In the genomic region with DNA sequence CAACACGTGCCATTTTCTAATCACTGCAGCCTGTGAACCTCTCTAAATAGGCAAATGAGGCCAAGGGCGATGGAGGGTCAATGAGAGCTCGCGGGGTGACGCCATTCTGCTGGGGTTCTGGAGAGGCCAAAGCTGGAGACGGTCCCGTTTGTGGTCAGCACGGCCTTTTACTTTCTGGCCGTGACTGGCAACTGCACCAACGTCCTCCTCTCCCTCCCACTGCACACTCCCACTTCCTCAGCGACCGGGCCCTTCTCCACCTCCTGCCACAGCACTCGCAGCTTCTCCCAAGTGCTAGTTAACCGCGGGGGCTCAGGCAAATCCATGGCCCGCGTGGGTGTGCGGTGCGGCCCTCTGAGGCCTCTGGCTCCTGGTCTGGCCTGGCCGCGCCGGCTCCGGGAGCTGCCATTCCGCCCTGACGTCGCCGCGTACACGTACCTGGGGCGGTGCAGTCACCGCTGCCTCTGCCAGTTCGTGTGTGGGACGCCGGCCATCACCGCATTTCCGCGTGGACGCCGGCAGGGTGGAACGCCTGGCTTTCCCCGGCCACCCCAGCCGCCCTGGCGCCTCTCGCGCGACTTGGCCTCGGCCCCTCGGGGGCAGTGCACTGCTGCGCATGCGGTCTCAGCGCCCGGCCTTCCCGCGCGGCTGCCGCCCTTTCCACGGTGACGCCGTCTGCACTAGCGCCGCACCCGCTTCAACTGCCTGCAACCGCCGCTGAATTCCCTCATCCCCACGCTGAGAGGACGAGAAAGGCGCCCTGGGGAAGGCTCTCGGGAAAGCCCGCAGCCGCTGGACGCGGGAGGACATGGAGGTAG, we compare ENCODE assay signal across 20 cellular contexts. TPM values are rescaled to one million over a fixed set of nuclear protein-coding genes. Genes with fewer than 3 reads are reported as not detected.
DNase-seq lines count a peak whose midpoint lies in the region; TF ChIP-seq lines count a peak whose summit lies in the region.
"Had no signal": no experiment of that assay in that cellular context is flagged by ENCODE, and none has a peak within 500 bp of the region (broad histone marks: within the 10 kb centered on the region; RNA-seq: fewer than 3 reads in every experiment).

No MANE protein-coding gene starts in this region.

- H3K79me1 ChIP-seq in trophoblast cell (ENCODE audit: low read length), result no peaks in the 10 kb centered on the region

- H3K18ac ChIP-seq in trophoblast cell (ENCODE audit: low read length), result no peak overlapping the region

- peak overlapping the region; percentile 31 for H3K4me3 ChIP-seq in fibroblast of villous mesenchyme (ENCODE audit: low read depth, low read length)
- H3K4me3 ChIP-seq in trophoblast cell (ENCODE audit: low read depth, low read length), result no peak overlapping the region
- H3K4me3 ChIP-seq: esophagus muscularis mucosa, prostate gland, SK-N-MC had no signal

- no peaks in the 10 kb centered on the region for H3K27me3 ChIP-seq in trophoblast cell (ENCODE audit: insufficient read depth, low read length)

- peak; percentile 19 for DNase-seq in NCI-H82 (lab: John Stamatoyannopoulos, UW)
- DNase-seq in NCI-H82 treated with DMSO at 0.1 percent for 48 hours (lab: John Stamatoyannopoulos, UW; ENCODE audit: unreplicated experiment), result no peak
- peak; percentile 21 for DNase-seq in DMS53 treated with DMSO at 0.1 percent for 48 hours (lab: John Stamatoyannopoulos, UW; ENCODE audit: unreplicated experiment)
- no peak for DNase-seq in fibroblast of villous mesenchyme (ENCODE audit: low read depth)
- DNase-seq in trophoblast cell, result no peak
- no peak for DNase-seq in SIG-M5 treated with dmso at 0.1 percent for 504 hours (lab: John Stamatoyannopoulos, UW; ENCODE audit: unreplicated experiment)
- DNase-seq in HK-2 (ENCODE audit: unreplicated experiment), result no peak
- no peak for DNase-seq in ecto neural progenitor cell (ENCODE audit: low spot score)
- DNase-seq: 8988T; activated effector memory CD4-positive, alpha-beta T cell treated with anti-CD3 and anti-CD28 coated beads, Interleukin-2, amount 50 U/mL, for 16 hours; NCI-H1694 treated with DMSO at 0.1 percent for 48 hours; OCI-M1 had no signal

- H3K36me3 ChIP-seq in trophoblast cell (ENCODE audit: control insufficient read depth in 1 of 2, insufficient read depth in 2 of 2, low read length in 2 of 2), result no peaks in the 10 kb centered on the region
- H3K36me3 ChIP-seq: esophagus muscularis mucosa, heart right ventricle, prostate gland had no signal

- no peak overlapping the region for H3K27ac ChIP-seq in trophoblast cell (ENCODE audit: low read depth, low read length)
- H3K27ac ChIP-seq: C4-2B, esophagus muscularis mucosa, heart right ventricle, SK-N-MC had no signal

- H3K4me2 ChIP-seq in trophoblast cell (ENCODE audit: low read length), result no peak overlapping the region

- no peak overlapping the region for H2BK5ac ChIP-seq in trophoblast cell (ENCODE audit: low read depth, low read length, poor library complexity)

- H4K8ac ChIP-seq in trophoblast cell (ENCODE audit: low read depth, low read length), result no peak overlapping the region

- no peak overlapping the region for H4K91ac ChIP-seq in trophoblast cell (ENCODE audit: low read depth, low read length)

- peak overlapping the region; percentile 43 for H3K14ac ChIP-seq in trophoblast cell (ENCODE audit: low read length)

- H4K12ac ChIP-seq in trophoblast cell (ENCODE audit: low read depth, low read length), result no peak overlapping the region

- no peak for TF ChIP-seq CTCF in fibroblast of villous mesenchyme (IDR thresholded peaks at IDR 0.05; ENCODE audit: insufficient read depth, low read depth, low read length)

- H2BK12ac ChIP-seq in trophoblast cell (ENCODE audit: low read length), result no peak overlapping the region

- H3K9me3 ChIP-seq in trophoblast cell (ENCODE audit: insufficient read depth, low read depth, low read length), result peaks cover 4% of the 10 kb centered on the region
- H3K9me3 ChIP-seq: prostate gland had no signal

- no peak overlapping the region for H2AFZ ChIP-seq in trophoblast cell (ENCODE audit: insufficient read depth, low read length, poor library complexity)

- H3K9ac ChIP-seq in trophoblast cell (ENCODE audit: low read length), result no peak overlapping the region

- H3K4me1 ChIP-seq in trophoblast cell (ENCODE audit: control insufficient read depth in 1 of 2, insufficient read depth in 2 of 2, low read length in 2 of 2), result no peaks in the 10 kb centered on the region
- H3K4me1 ChIP-seq: esophagus muscularis mucosa, heart right ventricle, prostate gland had no signal

- whole genome bisulfite sequencing in trophoblast cell (ENCODE audit: extremely low coverage, insufficient coverage, insufficient read length), result no CpG with 5 or more reads among the region's 72 CpGs

- H3K79me2 ChIP-seq in trophoblast cell (ENCODE audit: control insufficient read depth, insufficient read depth, low read length, poor library complexity), result no peaks in the 10 kb centered on the region

- H3K23ac ChIP-seq in trophoblast cell (ENCODE audit: low read length), result no peak overlapping the region

- no peak overlapping the region for H3K4ac ChIP-seq in trophoblast cell (ENCODE audit: low read depth, low read length)

- H2AK5ac ChIP-seq in trophoblast cell (ENCODE audit: low read length), result no peak overlapping the region

- H2BK120ac ChIP-seq in trophoblast cell (ENCODE audit: insufficient read depth, low read length, poor library complexity), result no peak overlapping the region

RNA-seq across cellular contexts. Expression of gene OR2C3, which starts 18.2 kb away (rescaled TPM):
- not detected in 2 replicates for total RNA-seq in fibroblast of villous mesenchyme
- not detected in 2 replicates for polyA plus RNA-seq in trophoblast cell (2013)
- total RNA-seq: dermis microvascular lymphatic vessel endothelial cell, esophagus muscularis mucosa, MCF 10A, NCI-H460 had no signal

RNA-seq across cellular contexts. Expression of gene GCSAML, which starts 30.9 kb away (rescaled TPM):
- not detected in 2 replicates for total RNA-seq in fibroblast of villous mesenchyme
- 0.12 and 0.18 TPM in 2 replicates for polyA plus RNA-seq in trophoblast cell (2013)
- total RNA-seq: dermis microvascular lymphatic vessel endothelial cell, MCF 10A, NCI-H460 had no signal

Comparison
In these comparisons a context has a peak if more than half of its experiments do, and no peak if none do; other contexts are left out.
1. DNase-seq: peak in NCI-H82 (single experiment) and DMS53 treated with DMSO at 0.1 percent for 48 hours (single experiment); none in NCI-H82 treated with DMSO at 0.1 percent for 48 hours (single experiment), fibroblast of villous mesenchyme (single experiment), trophoblast cell (0 of 2), SIG-M5 treated with dmso at 0.1 percent for 504 hours (single experiment), HK-2 (single experiment) and ecto neural progenitor cell (single experiment).